Comparison of ENCODE assay signal across 8 cellular contexts in genomic region chr19:6744381-6745288, GRCh38. TPM values are rescaled to one million over a fixed set of nuclear protein-coding genes. Genes with fewer than 3 reads are reported as not detected.
A peak's percentile ranks its signal among the peaks of the same experiment; 100 is the strongest.
DNase-seq lines count a peak whose midpoint lies in the region; TF ChIP-seq lines count a peak whose summit lies in the region.

No MANE protein-coding gene starts in this region.

- TF ChIP-seq EP300 in SK-N-SH (IDR thresholded peaks at IDR 0.05; ENCODE audit: borderline replicate concordance in 1 of 2, low read depth in 1 of 2, low read length in 1 of 2): peak in 1 of 2 experiments; percentile 26; a peak in 1 of 4 replicates

- H3K27ac ChIP-seq in SK-N-SH (ENCODE audit: low read depth in 2 of 2, low read length in 1 of 2) (peak overlapping the region; percentile 26 to 69; a peak in 3 of 4 replicates), Karpas-422 (ENCODE audit: low read length) (no peak overlapping the region)

- H3K4me1 Mint-ChIP-seq in glutamatergic neuron (ENCODE audit: low read depth, unreplicated experiment): peaks cover 5% of the 10 kb centered on the region
- H3K4me1 Mint-ChIP-seq in progenitor cell of endocrine pancreas (ENCODE audit: low read depth): peaks cover 4% of the 10 kb centered on the region
- H3K4me1 Mint-ChIP-seq in immature natural killer cell: peaks cover 0 to 8% of the 10 kb centered on the region in 2 donors

- H3K27me3 ChIP-seq in SK-N-SH (ENCODE audit: insufficient read depth): no peaks in the 10 kb centered on the region
- H3K27me3 ChIP-seq in Karpas-422 (ENCODE audit: low read length): no peaks in the 10 kb centered on the region

- H3K27me3 Mint-ChIP-seq in glutamatergic neuron (ENCODE audit: unreplicated experiment) (peaks cover 2% of the 10 kb centered on the region), progenitor cell of endocrine pancreas (no peaks in the 10 kb centered on the region), immature natural killer cell (ENCODE audit: low read depth in 3 of 3) (peaks cover 2 to 3% (median 2%) of the 10 kb centered on the region in 3 donors)

- H3K9me2 ChIP-seq in SK-N-SH (no peaks in the 10 kb centered on the region), Karpas-422 (replicated peaks; ENCODE audit: insufficient read depth, low read length) (no peaks in the 10 kb centered on the region)

- no peak overlapping the region for H3K4me3 ChIP-seq in SK-N-SH (ENCODE audit: low read depth in 2 of 2, low read length in 1 of 2)
- H3K4me3 ChIP-seq in Karpas-422 (ENCODE audit: low read length): no peak overlapping the region

- H3K9ac ChIP-seq in SK-N-SH (no peak overlapping the region; the same call in 1 of the 2 replicates), Karpas-422 (ENCODE audit: low read length) (no peak overlapping the region)

- H3K9me3 Mint-ChIP-seq in glutamatergic neuron (ENCODE audit: unreplicated experiment): peaks cover 2% of the 10 kb centered on the region
- no peaks in the 10 kb centered on the region for H3K9me3 Mint-ChIP-seq in progenitor cell of endocrine pancreas (ENCODE audit: low read depth)
- no peaks in the 10 kb centered on the region for H3K9me3 Mint-ChIP-seq in immature natural killer cell

- H3K4me2 ChIP-seq in SK-N-SH (peak overlapping the region; percentile 67; the same call in 1 of the 2 replicates), Karpas-422 (ENCODE audit: low read depth, low read length, poor library complexity, severe bottlenecking) (no peak overlapping the region)

- peaks cover 17% of the 10 kb centered on the region for H3F3A ChIP-seq in SK-N-SH (replicated peaks; ENCODE audit: insufficient read depth)

- CTCF ChIA-PET in SK-N-SH (lab: Yijun Ruan, JAX): no interaction called here

- TF ChIP-seq RAD21 in SK-N-SH (IDR thresholded peaks at IDR 0.05; ENCODE audit: low read length): no peak

- peak; percentile 7 for DNase-seq in DMS79 treated with DMSO at 0.1 percent for 48 hours (lab: John Stamatoyannopoulos, UW)
- no peak for DNase-seq in SK-N-SH
- peak; percentile 54 for DNase-seq in glutamatergic neuron
- no peak for DNase-seq in progenitor cell of endocrine pancreas (ENCODE audit: low spot score, unreplicated experiment)
- no peak for DNase-seq in NCI-H748 (lab: John Stamatoyannopoulos, UW; ENCODE audit: unreplicated experiment)
- DNase-seq in activated CD8-positive, alpha-beta memory T cell treated with anti-CD3 and anti-CD28 coated beads, Interleukin-2, amount 50 U/mL, for 48 hours: no peak
- no peak for DNase-seq in Karpas-422
- no peak for DNase-seq in immature natural killer cell

- H3K79me2 ChIP-seq in SK-N-SH (ENCODE audit: insufficient read depth) (peaks cover 40% of the 10 kb centered on the region), Karpas-422 (ENCODE audit: low read length) (no peaks in the 10 kb centered on the region)

- TF ChIP-seq CTCF in SK-N-SH (IDR thresholded peaks at IDR 0.05): no peak
- no peak for TF ChIP-seq CTCF in glutamatergic neuron (IDR thresholded peaks at IDR 0.05; ENCODE audit: partially characterized antibody, unreplicated experiment)
- TF ChIP-seq CTCF in progenitor cell of endocrine pancreas (IDR thresholded peaks at IDR 0.05; ENCODE audit: unreplicated experiment): no peak

- H3K27ac Mint-ChIP-seq in glutamatergic neuron (ENCODE audit: unreplicated experiment) (no peak overlapping the region), progenitor cell of endocrine pancreas (peak overlapping the region; percentile 89), immature natural killer cell (peak overlapping the region in 1 of 6 donors; percentile 55)

- H4K20me1 ChIP-seq in SK-N-SH (ENCODE audit: insufficient read depth) (no peaks in the 10 kb centered on the region), Karpas-422 (ENCODE audit: insufficient read depth, low read depth, low read length) (no peaks in the 10 kb centered on the region)

- H3K36me3 ChIP-seq in SK-N-SH (replicated peaks in 1 of 2; ENCODE audit: control insufficient read depth in 1 of 2, insufficient read depth in 2 of 2, low read length in 1 of 2) (peaks cover 22 to 50% of the 10 kb centered on the region in 2 experiments), Karpas-422 (ENCODE audit: insufficient read depth, low read length) (no peaks in the 10 kb centered on the region)

- H3K4me3 Mint-ChIP-seq in glutamatergic neuron (ENCODE audit: unreplicated experiment) (no peak overlapping the region), progenitor cell of endocrine pancreas (ENCODE audit: low read depth) (no peak overlapping the region), immature natural killer cell (no peak overlapping the region)

- H2AFZ ChIP-seq in SK-N-SH (ENCODE audit: low read depth): no peak overlapping the region
- no peak overlapping the region for H2AFZ ChIP-seq in Karpas-422 (ENCODE audit: low read length)

- POLR2A ChIA-PET in SK-N-SH (lab: Yijun Ruan, JAX): no interaction called here

- peaks cover 0 to 17% of the 10 kb centered on the region in 2 experiments; a peak in 3 of 4 replicates for H3K4me1 ChIP-seq in SK-N-SH (ENCODE audit: control insufficient read depth in 1 of 2, insufficient read depth in 2 of 2, low read depth in 1 of 2, low read length in 1 of 2)
- peaks cover 19% of the 10 kb centered on the region for H3K4me1 ChIP-seq in Karpas-422 (ENCODE audit: low read length)

- H3K9me3 ChIP-seq in SK-N-SH (no peaks in the 10 kb centered on the region), Karpas-422 (ENCODE audit: low read length) (no peaks in the 10 kb centered on the region)

- H3K36me3 Mint-ChIP-seq in glutamatergic neuron (ENCODE audit: unreplicated experiment): peaks cover 7% of the 10 kb centered on the region
- peaks cover 34% of the 10 kb centered on the region for H3K36me3 Mint-ChIP-seq in progenitor cell of endocrine pancreas (ENCODE audit: insufficient read depth)
- H3K36me3 Mint-ChIP-seq in immature natural killer cell: peaks cover 3 to 13% (median 4%) of the 10 kb centered on the region in 3 donors

- 47% methylated on average over 16 of the region's 41 CpGs for WGBS in SK-N-SH (ENCODE audit: low lambda C conversion rate)

TF ChIP-seq in SK-N-SH, 30 proteins besides CTCF, POLR2A, EP300 and RAD21 (continues in another document):
- TF ChIP-seq RXRA (IDR thresholded peaks at IDR 0.05; ENCODE audit: borderline replicate concordance, low read depth) (peak; percentile 62; the same call in 1 of the 2 replicates), FOSL2 (IDR thresholded peaks at IDR 0.05; ENCODE audit: borderline replicate concordance, low read depth) (peak; percentile 54), NFIC (IDR thresholded peaks at IDR 0.05; ENCODE audit: borderline replicate concordance) (peak; percentile 94), PBX3 (IDR thresholded peaks at IDR 0.05) (peak; percentile 8; the same call in 1 of the 2 replicates), EZH2phosphoT487 (IDR thresholded peaks at IDR 0.05; ENCODE audit: borderline replicate concordance, low read depth) (no peak), YY1 (IDR thresholded peaks at IDR 0.05; ENCODE audit: low read depth) (no peak)

RNA-seq across cellular contexts. Expression of gene TRIP10, which starts 5.2 kb away (rescaled TPM):
- polyA plus RNA-seq in SK-N-SH (2012; rRNA removed): 35.4 and 42.9 TPM in 2 replicates
- 24.5 and 27.4 TPM in 2 replicates for polyA plus RNA-seq in SK-N-SH (2012; cell fraction: cytosol; rRNA removed)
- 129 and 150 TPM in 2 replicates for polyA plus RNA-seq in SK-N-SH (2012; cell fraction: nucleus; rRNA removed)
- total RNA-seq in glutamatergic neuron (ENCODE audit: unreplicated experiment): 16.7 TPM
- total RNA-seq in progenitor cell of endocrine pancreas: 46.0 and 48.2 TPM in 2 replicates
- total RNA-seq in Karpas-422 (2014; rRNA removed; shearing (Covaris generic); ENCODE audit: low replicate concordance): 6.5 and 15.7 TPM in 2 replicates
- 1 to 10 TPM in 1 of 3 donors, under 1 TPM in 1, not detected in 1; 0.86 to 1.5 TPM for polyA plus RNA-seq in immature natural killer cell

RNA-seq across cellular contexts. Expression of gene GPR108, which starts 7.3 kb away (rescaled TPM):
- polyA plus RNA-seq in SK-N-SH (2012; rRNA removed) (51.4 and 54.2 TPM in 2 replicates), immature natural killer cell (100 to 1,000 TPM; 127 to 178 (median 160) TPM)
- polyA plus RNA-seq in SK-N-SH (2012; cell fraction: cytosol; rRNA removed): 23.5 and 33.8 TPM in 2 replicates
- 143 and 206 TPM in 2 replicates for polyA plus RNA-seq in SK-N-SH (2012; cell fraction: nucleus; rRNA removed)
- total RNA-seq in glutamatergic neuron (ENCODE audit: unreplicated experiment) (44.2 TPM), progenitor cell of endocrine pancreas (72.8 and 80.8 TPM in 2 replicates)
- 34.7 and 41.8 TPM in 2 replicates for total RNA-seq in Karpas-422 (2014; rRNA removed; shearing (Covaris generic); ENCODE audit: low replicate concordance)

RNA-seq across cellular contexts. Expression of gene SH2D3A, which starts 22.6 kb away (rescaled TPM):
- polyA plus RNA-seq in SK-N-SH (2012; rRNA removed): 0.35 and 0.42 TPM in 2 replicates
- polyA plus RNA-seq in SK-N-SH (2012; cell fraction: cytosol; rRNA removed): 0.10 and 0.17 TPM in 2 replicates
- polyA plus RNA-seq in SK-N-SH (2012; cell fraction: nucleus; rRNA removed): 1.2 and 1.4 TPM in 2 replicates
- total RNA-seq in glutamatergic neuron (ENCODE audit: unreplicated experiment): 0.32 TPM
- 19.8 and 20.0 TPM in 2 replicates for total RNA-seq in progenitor cell of endocrine pancreas
- total RNA-seq in Karpas-422 (2014; rRNA removed; shearing (Covaris generic); ENCODE audit: low replicate concordance): 3.3 and 18.9 TPM in 2 replicates
- 10 to 100 TPM in 1 of 3 donors, 1 to 10 TPM in 2; 7.4 to 13.6 (median 7.7) TPM for polyA plus RNA-seq in immature natural killer cell

RNA-seq across cellular contexts. Expression of gene C3, which starts 24.2 kb away (rescaled TPM):
- polyA plus RNA-seq in SK-N-SH (2012; rRNA removed) (0.67 and 0.71 TPM in 2 replicates), immature natural killer cell (under 1 TPM in 2 of 3 donors, not detected in 1; 0.09 to 0.78 TPM)
- 0.17 and 0.42 TPM in 2 replicates for polyA plus RNA-seq in SK-N-SH (2012; cell fraction: cytosol; rRNA removed)
- polyA plus RNA-seq in SK-N-SH (2012; cell fraction: nucleus; rRNA removed): 0.99 and 1.9 TPM in 2 replicates
- total RNA-seq in glutamatergic neuron (ENCODE audit: unreplicated experiment) (0.69 TPM), progenitor cell of endocrine pancreas (1.5 and 1.6 TPM in 2 replicates)
- not detected in 2 replicates for total RNA-seq in Karpas-422 (2014; rRNA removed; shearing (Covaris generic); ENCODE audit: low replicate concordance)

RNA-seq across cellular contexts. Expression of gene VAV1, which starts 27.9 kb away (rescaled TPM):
- polyA plus RNA-seq in SK-N-SH (2012; rRNA removed) (0.02 TPM in 1 of 2 replicates, not detected in the other), immature natural killer cell (10 to 100 TPM; 19.4 to 44.8 (median 22.8) TPM)
- not detected in 2 replicates for polyA plus RNA-seq in SK-N-SH (2012; cell fraction: cytosol; rRNA removed)
- not detected in 2 replicates for polyA plus RNA-seq in SK-N-SH (2012; cell fraction: nucleus; rRNA removed)
- total RNA-seq in glutamatergic neuron (ENCODE audit: unreplicated experiment) (not detected), progenitor cell of endocrine pancreas (not detected in 2 replicates)
- total RNA-seq in Karpas-422 (2014; rRNA removed; shearing (Covaris generic); ENCODE audit: low replicate concordance): 46.0 and 85.2 TPM in 2 replicates

Comparison
In these comparisons a context has a peak if more than half of its experiments do, and no peak if none do; other contexts are left out.
1. DNase-seq: peak in DMS79 treated with DMSO at 0.1 percent for 48 hours (single experiment) and glutamatergic neuron (single experiment); none in SK-N-SH (single experiment), progenitor cell of endocrine pancreas (single experiment), NCI-H748 (single experiment), activated CD8-positive, alpha-beta memory T cell treated with anti-CD3 and anti-CD28 coated beads, Interleukin-2, amount 50 U/mL, for 48 hours (single experiment), Karpas-422 (single experiment) and immature natural killer cell (0 of 3).